19 cellular contexts compared by ENCODE assay signal in genomic region chr18:35753306-35753910, GRCh38.
DNase-seq lines count a peak whose midpoint lies in the region; ATAC-seq and TF ChIP-seq lines count a peak whose summit lies in the region.
"Had no signal": no experiment of that assay in that cellular context is flagged by ENCODE, and none has a peak within 500 bp of the region (broad histone marks: within the 10 kb centered on the region; RNA-seq: fewer than 3 reads in every experiment).

No MANE protein-coding gene starts in this region.

- H3K9ac ChIP-seq in IMR-90 (ENCODE audit: low read depth, low read length) (no peak overlapping the region), colonic mucosa (ENCODE audit: low read depth in 2 of 2, low read length in 2 of 2) (no peak overlapping the region)
- H3K9ac ChIP-seq: BLaER1 had no signal

- no peaks in the 10 kb centered on the region for H4K20me1 ChIP-seq in IMR-90 (ENCODE audit: insufficient read depth, low read length)
- H4K20me1 ChIP-seq: BLaER1 had no signal

- no peak for TF ChIP-seq POLR2A in IMR-90 (IDR thresholded peaks at IDR 0.05; ENCODE audit: low read depth, low read length)

- POLR2A ChIA-PET in IMR-90 (lab: Charles Lee; ENCODE audit: unreplicated experiment), result no interaction called here

- H3K23ac ChIP-seq in IMR-90 (ENCODE audit: low read depth, low read length), result no peak overlapping the region

- H3K14ac ChIP-seq in IMR-90 (replicated peaks; ENCODE audit: low read depth, low read length), result no peak overlapping the region

- H3K9me3 ChIP-seq in IMR-90 (ENCODE audit: control insufficient read depth, insufficient read depth, low read length) (no peaks in the 10 kb centered on the region), colonic mucosa (no peaks in the 10 kb centered on the region)
- H3K9me3 ChIP-seq: BLaER1 had no signal

- no peaks in the 10 kb centered on the region for H3K4me1 ChIP-seq in IMR-90 (ENCODE audit: control insufficient read depth, insufficient read depth, low read length)
- H3K4me1 ChIP-seq in colonic mucosa, result no peaks in the 10 kb centered on the region

- no peak overlapping the region for H4K8ac ChIP-seq in IMR-90 (ENCODE audit: low read depth in 2 of 2, low read length in 2 of 2)

- no peak overlapping the region for H4K5ac ChIP-seq in IMR-90 (ENCODE audit: low read depth, low read length)

- TF ChIP-seq CTCF in IMR-90 (conservative IDR thresholded peaks at IDR 0.05; ENCODE audit: low read depth, low read length) (no peak), colonic mucosa (IDR thresholded peaks at IDR 0.05) (no peak)

- H3K79me1 ChIP-seq in IMR-90 (ENCODE audit: low read depth in 1 of 2, low read length in 2 of 2), result no peaks in the 10 kb centered on the region

- H3K4me2 ChIP-seq in IMR-90 (ENCODE audit: low read depth, low read length), result no peak overlapping the region
- H3K4me2 ChIP-seq: BLaER1 had no signal

- H2AK9ac ChIP-seq in IMR-90 (replicated peaks; ENCODE audit: low read depth, low read length, poor library complexity), result no peak overlapping the region

- no peaks in the 10 kb centered on the region for H3K9me1 ChIP-seq in IMR-90 (ENCODE audit: insufficient read depth, low read length)

- no peak overlapping the region for H3K27ac ChIP-seq in IMR-90 (ENCODE audit: insufficient read depth, low read length)
- H3K27ac ChIP-seq in colonic mucosa, result no peak overlapping the region
- H3K27ac ChIP-seq: BLaER1 had no signal

- dilution Hi-C loops in IMR-90 (cut with HindIII; ENCODE audit: low sequenced_read_pairs, unreplicated experiment), result no loop called here

- intact Hi-C loops in IMR-90 (cut with micrococcal nuclease) (loop anchor here (2.0 to 10.0 kb wide), 2 partner anchors 367 to 1001 kb away; no protein-coding TSS in a partner anchor), colonic mucosa (cut with DNase I) (loop anchor here (10.0 kb wide), 1 partner anchor 531 kb away; no protein-coding TSS in a partner anchor)

- H2BK20ac ChIP-seq in IMR-90 (ENCODE audit: low read depth, low read length), result no peak overlapping the region

- H2BK15ac ChIP-seq in IMR-90 (ENCODE audit: low read depth, low read length), result no peak overlapping the region

- DNase-seq in IMR-90, result no peak
- DNase-seq in NCI-H526 treated with DMSO at 0.1 percent for 48 hours (lab: John Stamatoyannopoulos, UW), result peak; percentile 25
- DNase-seq in dedifferentiated amniotic fluid mesenchymal stem cell (ENCODE audit: extremely low spot score), result peak; percentile 61
- DNase-seq in iris pigment epithelial cell (ENCODE audit: low read depth), result peak; percentile 32
- DNase-seq in globus pallidus (ENCODE audit: low spot score), result no peak
- DNase-seq in DMS114 treated with DMSO at 0.1 percent for 48 hours (lab: John Stamatoyannopoulos, UW; ENCODE audit: unreplicated experiment), result no peak
- DNase-seq in colonic mucosa, result no peak
- DNase-seq: CD4-positive, alpha-beta memory T cell; GOT3; KBM-7; NCI-H1092; NCI-H146; NCI-H2029 treated with DMSO at 0.1 percent for 48 hours; NCI-H446 treated with DMSO at 0.1 percent for 48 hours; NCI-H748 treated with DMSO at 0.1 percent for 48 hours; OCI-M1; SIG-M5 had no signal

- no peak overlapping the region for H2AK5ac ChIP-seq in IMR-90 (ENCODE audit: low read depth, low read length)

- H2AFZ ChIP-seq in IMR-90 (replicated peaks; ENCODE audit: low read length, poor library complexity), result no peak overlapping the region

- no peak for TF ChIP-seq RAD21 in IMR-90 (IDR thresholded peaks at IDR 0.05; ENCODE audit: low read length)

- CTCF ChIA-PET in IMR-90 (lab: Yijun Ruan, JAX), result no interaction called here

- no peak overlapping the region for H2BK120ac ChIP-seq in IMR-90 (ENCODE audit: low read depth, low read length)

- H3K18ac ChIP-seq in IMR-90 (ENCODE audit: low read depth, low read length), result no peak overlapping the region

- H3K27me3 ChIP-seq in IMR-90 (ENCODE audit: control insufficient read depth, insufficient read depth, low read length), result peaks cover 43% of the 10 kb centered on the region
- no peaks in the 10 kb centered on the region for H3K27me3 ChIP-seq in colonic mucosa
- H3K27me3 ChIP-seq: BLaER1 had no signal

- no peak overlapping the region for H3K56ac ChIP-seq in IMR-90 (ENCODE audit: extremely low read depth, insufficient read depth, low read length)

- H3K4me3 ChIP-seq in IMR-90 (ENCODE audit: insufficient read depth, low read depth, low read length) (no peak overlapping the region), colonic mucosa (no peak overlapping the region)
- H3K4me3 ChIP-seq: BLaER1 had no signal

- no TSS peak for BruUV-seq in IMR-90 (replicated peaks; lab: Mats Ljungman, UMichigan)

- no CpG with 5 or more reads among the region's 5 CpGs for WGBS in IMR-90 (ENCODE audit: extremely low coverage in 2 of 2, insufficient read length in 1 of 2), 2 experiments

- no peak overlapping the region for H4K91ac ChIP-seq in IMR-90 (ENCODE audit: insufficient read depth, low read depth, low read length)

- H3K36me3 ChIP-seq in IMR-90 (ENCODE audit: control insufficient read depth, insufficient read depth, low read length), result no peaks in the 10 kb centered on the region
- H3K36me3 ChIP-seq in colonic mucosa, result no peaks in the 10 kb centered on the region
- H3K36me3 ChIP-seq: BLaER1 had no signal

- ATAC-seq in IMR-90 (ENCODE audit: low read depth), result no peak
- ATAC-seq: HCT116 had no signal

- H2BK5ac ChIP-seq in IMR-90 (ENCODE audit: low read depth, low read length, poor library complexity, severe bottlenecking), result no peak overlapping the region

- in situ Hi-C loops in IMR-90 (cut with MboI; ENCODE audit: low sequenced_read_pairs), result loop anchor here (10.0 kb wide), 2 partner anchors 191 to 531 kb away; no protein-coding TSS in a partner anchor

- H3K4ac ChIP-seq in IMR-90 (ENCODE audit: low read depth, low read length), result no peak overlapping the region

TF ChIP-seq in IMR-90, 13 proteins besides CTCF, POLR2A, EP300 and RAD21:
- TF ChIP-seq RCOR1 (IDR thresholded peaks at IDR 0.05; ENCODE audit: insufficient replicate concordance, low read length) (no peak), MXI1 (IDR thresholded peaks at IDR 0.05; ENCODE audit: borderline replicate concordance, low read depth, low read length) (no peak), BHLHE40 (IDR thresholded peaks at IDR 0.05; ENCODE audit: low read depth, low read length) (no peak), SMC3 (IDR thresholded peaks at IDR 0.05; ENCODE audit: low read depth, low read length) (no peak), ELK1 (IDR thresholded peaks at IDR 0.05; ENCODE audit: borderline replicate concordance, low read depth, low read length) (no peak), CEBPB (IDR thresholded peaks at IDR 0.05; ENCODE audit: low read depth, low read length) (peak; percentile 62)

Comparison
In these comparisons a context has a peak if more than half of its experiments do, and no peak if none do; other contexts are left out.
1. DNase-seq: peak in NCI-H526 treated with DMSO at 0.1 percent for 48 hours (single experiment), dedifferentiated amniotic fluid mesenchymal stem cell (single experiment) and iris pigment epithelial cell (single experiment); none in IMR-90 (single experiment), globus pallidus (single experiment), DMS114 treated with DMSO at 0.1 percent for 48 hours (single experiment) and colonic mucosa (single experiment).